1 cellular context compared by ENCODE assay signal in genomic region chr12:49740930-49741881, GRCh38.
TF ChIP-seq lines count a peak whose summit lies in the region.

A gene with protein sequence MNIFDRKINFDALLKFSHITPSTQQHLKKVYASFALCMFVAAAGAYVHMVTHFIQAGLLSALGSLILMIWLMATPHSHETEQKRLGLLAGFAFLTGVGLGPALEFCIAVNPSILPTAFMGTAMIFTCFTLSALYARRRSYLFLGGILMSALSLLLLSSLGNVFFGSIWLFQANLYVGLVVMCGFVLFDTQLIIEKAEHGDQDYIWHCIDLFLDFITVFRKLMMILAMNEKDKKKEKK (plus strand): TSS chr12:49741557. CDS start chr12:49752494, 10,937 bp downstream.

TF ChIP-seq in K562, 482 proteins besides CTCF, POLR2A, EP300 and RAD21 (continued from another document and continues in another):
- TF ChIP-seq, protein P1, sequence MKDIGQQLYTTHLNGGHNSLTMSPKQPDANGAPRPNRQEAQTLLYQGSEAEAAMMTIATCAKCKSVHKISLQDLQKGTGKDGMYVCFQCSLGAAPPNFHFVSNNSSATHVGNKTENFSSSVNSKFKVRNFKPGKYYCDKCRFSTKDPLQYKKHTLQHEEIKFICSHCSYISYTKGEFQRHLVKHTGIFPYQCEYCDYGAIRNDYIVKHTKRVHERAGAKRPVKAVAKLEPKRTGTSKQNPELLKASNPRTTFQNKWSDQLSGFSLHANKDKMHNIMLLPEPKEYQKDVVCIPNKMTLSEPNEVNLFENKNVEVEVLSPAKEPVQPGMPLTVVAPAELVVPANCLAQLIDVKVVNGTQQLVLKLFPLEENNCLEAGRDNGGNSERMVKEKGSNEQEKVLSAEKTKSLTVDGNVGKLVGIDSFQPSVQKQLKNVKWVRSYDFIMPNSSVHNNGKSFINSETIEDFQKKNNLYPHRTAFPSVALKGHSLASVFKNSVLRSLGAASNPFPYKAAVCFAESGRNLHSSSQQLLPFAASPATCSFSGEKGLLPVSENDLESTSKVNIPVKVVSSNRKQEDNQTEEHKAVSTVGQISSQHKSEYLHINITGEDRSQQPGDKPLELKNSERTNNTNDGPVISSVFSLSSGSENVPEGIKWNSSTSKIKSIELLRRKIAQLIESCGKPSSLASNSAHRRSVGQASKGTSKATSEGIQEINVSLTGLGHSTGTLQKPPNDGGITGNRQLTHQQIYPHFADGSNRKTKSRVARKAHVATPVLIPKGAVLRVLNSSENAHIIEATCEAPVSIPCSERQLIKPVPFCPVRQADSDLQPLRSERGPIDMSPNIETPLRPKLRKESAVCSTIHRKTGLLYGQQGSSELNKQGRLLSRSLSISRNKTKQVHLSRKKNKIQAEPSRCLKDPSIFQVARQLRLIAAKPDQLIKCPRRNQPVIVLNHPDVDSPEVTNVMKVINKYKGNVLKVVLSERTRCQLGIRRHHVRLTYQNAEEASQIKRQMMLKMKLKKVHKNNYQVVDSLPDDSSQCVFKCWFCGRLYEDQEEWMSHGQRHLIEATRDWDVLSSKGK (CRISPR knock-in tag; IDR thresholded peaks at IDR 0.05): 0 out of 2 replicates have a peak, but pooled peaks have one; percentile 10
- TF ChIP-seq PHF21A (IDR thresholded peaks at IDR 0.05; ENCODE audit: borderline replicate concordance, low read depth) (no peak), SLC30A9 (CRISPR knock-in tag; IDR thresholded peaks at IDR 0.05) (no peak), EWSR1 (IDR thresholded peaks at IDR 0.05; ENCODE audit: borderline replicate concordance, low read depth, partially characterized antibody) (no peak), MTA3 (IDR thresholded peaks at IDR 0.05; ENCODE audit: borderline replicate concordance) (peak; percentile 88; the same call in 1 of the 2 replicates), RFX5 (IDR thresholded peaks at IDR 0.05; ENCODE audit: low read depth, low read length) (no peak), GTF2E2 (tag; IDR thresholded peaks at IDR 0.05) (peak; percentile 98), ZNF785 (CRISPR knock-in tag; IDR thresholded peaks at IDR 0.05) (no peak), TAF9B (IDR thresholded peaks at IDR 0.05; ENCODE audit: partially characterized antibody) (peak; percentile 99), CEBPG (CRISPR knock-in tag; IDR thresholded peaks at IDR 0.05) (no peak), CEBPG (tag; conservative IDR thresholded peaks at IDR 0.05 in 1 of 2, IDR thresholded peaks at IDR 0.05 in 1 of 2) (no peak), MYNN (IDR thresholded peaks at IDR 0.05) (no peak), MYNN (CRISPR knock-in tag; IDR thresholded peaks at IDR 0.05) (no peak), MCM3 (IDR thresholded peaks at IDR 0.05) (no peak), HBP1 (CRISPR knock-in tag; IDR thresholded peaks at IDR 0.05) (peak; percentile 72; the same call in 1 of the 2 replicates), BCL6 (CRISPR knock-in tag; IDR thresholded peaks at IDR 0.05) (no peak), POLR2B (IDR thresholded peaks at IDR 0.05; ENCODE audit: low read depth, partially characterized antibody) (peak; percentile 100), HNRNPUL1 (IDR thresholded peaks at IDR 0.05; ENCODE audit: low read length) (no peak), ZNF449 (CRISPR knock-in tag; IDR thresholded peaks at IDR 0.05) (no peak), CBFA2T3 (IDR thresholded peaks at IDR 0.05) (no peak), PTBP1 (IDR thresholded peaks at IDR 0.05; ENCODE audit: low read depth, low read length) (no peak), STAT5B (CRISPR knock-in tag; IDR thresholded peaks at IDR 0.05) (no peak), ZNF134 (CRISPR knock-in tag; conservative IDR thresholded peaks at IDR 0.05) (no peak), ZNF668 (CRISPR knock-in tag; IDR thresholded peaks at IDR 0.05) (no peak), ZBTB1 (CRISPR knock-in tag; IDR thresholded peaks at IDR 0.05; ENCODE audit: borderline replicate concordance, low read depth) (no peak), RHOXF2B (CRISPR knock-in tag; conservative IDR thresholded peaks at IDR 0.05) (0 out of 2 replicates have a peak, but pooled peaks have one; percentile 68), KAT2B (IDR thresholded peaks at IDR 0.05; ENCODE audit: low read depth, low read length) (no peak), KDM1A (IDR thresholded peaks at IDR 0.05) (no peak), ZHX1 (conservative IDR thresholded peaks at IDR 0.05; ENCODE audit: low read length) (no peak), BRF1 (IDR thresholded peaks at IDR 0.05; ENCODE audit: borderline replicate concordance, extremely low read depth, insufficient read length) (no peak), ZNF436 (CRISPR knock-in tag; IDR thresholded peaks at IDR 0.05) (no peak), MAFG (tag; conservative IDR thresholded peaks at IDR 0.05) (no peak), TARDBP (IDR thresholded peaks at IDR 0.05) (no peak), CEBPZ (IDR thresholded peaks at IDR 0.05; ENCODE audit: borderline replicate concordance, low read depth, low read length) (no peak), SETDB1 (IDR thresholded peaks at IDR 0.05; ENCODE audit: low read length) (no peak), HDAC3 (IDR thresholded peaks at IDR 0.05; ENCODE audit: borderline replicate concordance, partially characterized antibody) (no peak), CHCHD3 (CRISPR knock-in tag; IDR thresholded peaks at IDR 0.05) (peak; percentile 77; the same call in 1 of the 2 replicates), FOXM1 (IDR thresholded peaks at IDR 0.05; ENCODE audit: low read depth) (peak; percentile 99), FOXM1 (CRISPR knock-in tag; IDR thresholded peaks at IDR 0.05; ENCODE audit: low read depth) (peak; percentile 94; the same call in 1 of the 2 replicates), RFX7 (CRISPR knock-in tag; IDR thresholded peaks at IDR 0.05) (peak; percentile 78; the same call in 1 of the 2 replicates), MXI1 (IDR thresholded peaks at IDR 0.05; ENCODE audit: low read depth, low read length) (no peak), NCOA2 (IDR thresholded peaks at IDR 0.05; ENCODE audit: partially characterized antibody in 2 of 2) (no peak), SMAD3 (CRISPR knock-in tag; conservative IDR thresholded peaks at IDR 0.05) (no peak), TFAP4 (CRISPR knock-in tag; IDR thresholded peaks at IDR 0.05; ENCODE audit: borderline replicate concordance) (peak; percentile 79)
- TF ChIP-seq, protein P2, sequence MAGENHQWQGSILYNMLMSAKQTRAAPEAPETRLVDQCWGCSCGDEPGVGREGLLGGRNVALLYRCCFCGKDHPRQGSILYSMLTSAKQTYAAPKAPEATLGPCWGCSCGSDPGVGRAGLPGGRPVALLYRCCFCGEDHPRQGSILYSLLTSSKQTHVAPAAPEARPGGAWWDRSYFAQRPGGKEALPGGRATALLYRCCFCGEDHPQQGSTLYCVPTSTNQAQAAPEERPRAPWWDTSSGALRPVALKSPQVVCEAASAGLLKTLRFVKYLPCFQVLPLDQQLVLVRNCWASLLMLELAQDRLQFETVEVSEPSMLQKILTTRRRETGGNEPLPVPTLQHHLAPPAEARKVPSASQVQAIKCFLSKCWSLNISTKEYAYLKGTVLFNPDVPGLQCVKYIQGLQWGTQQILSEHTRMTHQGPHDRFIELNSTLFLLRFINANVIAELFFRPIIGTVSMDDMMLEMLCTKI (IDR thresholded peaks at IDR 0.05; ENCODE audit: partially characterized antibody): no peak
- TF ChIP-seq, protein P3, sequence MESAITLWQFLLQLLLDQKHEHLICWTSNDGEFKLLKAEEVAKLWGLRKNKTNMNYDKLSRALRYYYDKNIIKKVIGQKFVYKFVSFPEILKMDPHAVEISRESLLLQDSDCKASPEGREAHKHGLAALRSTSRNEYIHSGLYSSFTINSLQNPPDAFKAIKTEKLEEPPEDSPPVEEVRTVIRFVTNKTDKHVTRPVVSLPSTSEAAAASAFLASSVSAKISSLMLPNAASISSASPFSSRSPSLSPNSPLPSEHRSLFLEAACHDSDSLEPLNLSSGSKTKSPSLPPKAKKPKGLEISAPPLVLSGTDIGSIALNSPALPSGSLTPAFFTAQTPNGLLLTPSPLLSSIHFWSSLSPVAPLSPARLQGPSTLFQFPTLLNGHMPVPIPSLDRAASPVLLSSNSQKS (CRISPR knock-in tag; IDR thresholded peaks at IDR 0.05): no peak
- TF ChIP-seq, protein P4, sequence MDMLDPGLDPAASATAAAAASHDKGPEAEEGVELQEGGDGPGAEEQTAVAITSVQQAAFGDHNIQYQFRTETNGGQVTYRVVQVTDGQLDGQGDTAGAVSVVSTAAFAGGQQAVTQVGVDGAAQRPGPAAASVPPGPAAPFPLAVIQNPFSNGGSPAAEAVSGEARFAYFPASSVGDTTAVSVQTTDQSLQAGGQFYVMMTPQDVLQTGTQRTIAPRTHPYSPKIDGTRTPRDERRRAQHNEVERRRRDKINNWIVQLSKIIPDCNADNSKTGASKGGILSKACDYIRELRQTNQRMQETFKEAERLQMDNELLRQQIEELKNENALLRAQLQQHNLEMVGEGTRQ (CRISPR knock-in tag; IDR thresholded peaks at IDR 0.05): no peak
- TF ChIP-seq, protein P5, sequence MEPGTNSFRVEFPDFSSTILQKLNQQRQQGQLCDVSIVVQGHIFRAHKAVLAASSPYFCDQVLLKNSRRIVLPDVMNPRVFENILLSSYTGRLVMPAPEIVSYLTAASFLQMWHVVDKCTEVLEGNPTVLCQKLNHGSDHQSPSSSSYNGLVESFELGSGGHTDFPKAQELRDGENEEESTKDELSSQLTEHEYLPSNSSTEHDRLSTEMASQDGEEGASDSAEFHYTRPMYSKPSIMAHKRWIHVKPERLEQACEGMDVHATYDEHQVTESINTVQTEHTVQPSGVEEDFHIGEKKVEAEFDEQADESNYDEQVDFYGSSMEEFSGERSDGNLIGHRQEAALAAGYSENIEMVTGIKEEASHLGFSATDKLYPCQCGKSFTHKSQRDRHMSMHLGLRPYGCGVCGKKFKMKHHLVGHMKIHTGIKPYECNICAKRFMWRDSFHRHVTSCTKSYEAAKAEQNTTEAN (CRISPR knock-in tag; IDR thresholded peaks at IDR 0.05): no peak
